In genomic region chr13:42333613-42334328, GRCh38 we compare ENCODE assay signal across 8 cellular contexts.
DNase-seq lines count a peak whose midpoint lies in the region; ATAC-seq and TF ChIP-seq lines count a peak whose summit lies in the region.

No MANE protein-coding gene starts in this region.

- no peaks in the 10 kb centered on the region for H3K36me3 Mint-ChIP-seq in mesothelial cell of epicardium

- H3K4me1 Mint-ChIP-seq in mesothelial cell of epicardium, result peaks cover 10% of the 10 kb centered on the region

- no peaks in the 10 kb centered on the region for H3K27me3 Mint-ChIP-seq in mesothelial cell of epicardium (ENCODE audit: low read depth)

- no peaks in the 10 kb centered on the region for H3K9me3 Mint-ChIP-seq in mesothelial cell of epicardium

- no peak overlapping the region for H3K4me3 Mint-ChIP-seq in mesothelial cell of epicardium

- no peak overlapping the region for H3K27ac Mint-ChIP-seq in mesothelial cell of epicardium

- DNase-seq in NCI-H526 (lab: John Stamatoyannopoulos, UW) (peak; percentile 55 to 76), NCI-H526 treated with DMSO at 0.1 percent for 48 hours (lab: John Stamatoyannopoulos, UW) (no peak), NCI-H2227 (lab: John Stamatoyannopoulos, UW; ENCODE audit: unreplicated experiment) (peak; percentile 56), brain pericyte (ENCODE audit: low read depth, low spot score) (peak; percentile 12), mesothelial cell of epicardium (ENCODE audit: low spot score in 2 of 2, unreplicated experiment in 2 of 2) (no peak), middle frontal gyrus (ENCODE audit: extremely low spot score, low spot score) (no peak)

- ATAC-seq in GM21825 (IDR thresholded peaks at IDR 0.05; ENCODE audit: unreplicated experiment) (peak; percentile 73), HG03521 (IDR thresholded peaks at IDR 0.05; ENCODE audit: unreplicated experiment) (no peak)

- TF ChIP-seq CTCF in mesothelial cell of epicardium (IDR thresholded peaks at IDR 0.05; ENCODE audit: unreplicated experiment), result peak; percentile 33

Comparison
In these comparisons a context has a peak if more than half of its experiments do, and no peak if none do; other contexts are left out.
1. DNase-seq: peak in NCI-H526 (2 of 2), NCI-H2227 (single experiment) and brain pericyte (single experiment); none in NCI-H526 treated with DMSO at 0.1 percent for 48 hours (single experiment), mesothelial cell of epicardium (0 of 2) and middle frontal gyrus (single experiment).